In genomic region chr19:3359850-3360493, GRCh38 we compare ENCODE assay signal across 8 cellular contexts. TPM values are rescaled to one million over a fixed set of nuclear protein-coding genes. Genes with fewer than 3 reads are reported as not detected.
DNase-seq lines count a peak whose midpoint lies in the region; ATAC-seq and TF ChIP-seq lines count a peak whose summit lies in the region.

No MANE protein-coding gene starts in this region.

- H3K9me3 Mint-ChIP-seq in activated T-helper 17 cell treated with anti-CD3 and anti-CD28 coated beads, Interleukin-2, amount 50 U/mL, for 72 hours, result no peaks in the 10 kb centered on the region

- H3K4me1 ChIP-seq in HUES48 (ENCODE audit: control insufficient read depth, insufficient read depth, low read length) (no peaks in the 10 kb centered on the region), skeletal muscle satellite cell (ENCODE audit: control insufficient read depth, insufficient read depth, low read length) (peaks cover 21% of the 10 kb centered on the region)

- no peak overlapping the region for H3K9ac ChIP-seq in HUES48 (ENCODE audit: low read depth, low read length)
- H3K9ac ChIP-seq in skeletal muscle satellite cell (ENCODE audit: low read depth, low read length), result peak overlapping the region; percentile 75

- H3K27me3 Mint-ChIP-seq in activated T-helper 17 cell treated with anti-CD3 and anti-CD28 coated beads, Interleukin-2, amount 50 U/mL, for 72 hours, result no peaks in the 10 kb centered on the region

- H3K9me3 ChIP-seq in HUES48 (ENCODE audit: control insufficient read depth, insufficient read depth, low read length) (no peaks in the 10 kb centered on the region), skeletal muscle satellite cell (replicated peaks; ENCODE audit: low read length) (no peaks in the 10 kb centered on the region)

- no peak overlapping the region for H3K27ac ChIP-seq in HUES48 (ENCODE audit: low read depth, low read length)

- H3K36me3 ChIP-seq in HUES48 (ENCODE audit: control insufficient read depth, insufficient read depth, low read length) (no peaks in the 10 kb centered on the region), skeletal muscle satellite cell (ENCODE audit: insufficient read depth, low read length) (no peaks in the 10 kb centered on the region)

- intact Hi-C loops in left ventricle myocardium superior (cut with micrococcal nuclease), result loop anchor here (10.0 kb wide), 1 partner anchor 65 kb away; no protein-coding TSS in a partner anchor

- no peaks in the 10 kb centered on the region for H3K36me3 Mint-ChIP-seq in activated T-helper 17 cell treated with anti-CD3 and anti-CD28 coated beads, Interleukin-2, amount 50 U/mL, for 72 hours (ENCODE audit: low read depth)

- peak overlapping the region; percentile 81 for H3K4me3 Mint-ChIP-seq in activated T-helper 17 cell treated with anti-CD3 and anti-CD28 coated beads, Interleukin-2, amount 50 U/mL, for 72 hours

- peaks cover 11% of the 10 kb centered on the region for H3K4me1 Mint-ChIP-seq in activated T-helper 17 cell treated with anti-CD3 and anti-CD28 coated beads, Interleukin-2, amount 50 U/mL, for 72 hours

- peaks cover 95% of the 10 kb centered on the region for H3K27me3 ChIP-seq in HUES48 (ENCODE audit: control insufficient read depth, insufficient read depth, low read length)
- H3K27me3 ChIP-seq in skeletal muscle satellite cell (ENCODE audit: control insufficient read depth, insufficient read depth, low read length), result no peaks in the 10 kb centered on the region

- peak overlapping the region; percentile 100 for H3K4me2 ChIP-seq in skeletal muscle satellite cell (ENCODE audit: low read length)

- H3K27ac Mint-ChIP-seq in activated T-helper 17 cell treated with anti-CD3 and anti-CD28 coated beads, Interleukin-2, amount 50 U/mL, for 72 hours, result no peak overlapping the region

- DNase-seq in GM12865 (ENCODE audit: low read depth), result peak; percentile 50
- peak; percentile 69 for DNase-seq in left ventricle myocardium superior
- no peak for DNase-seq in AG08395 (ENCODE audit: low spot score)
- no peak for DNase-seq in hippocampal formation (lab: John Stamatoyannopoulos, UW)

- TF ChIP-seq CTCF in GM12865 (IDR thresholded peaks at IDR 0.05; ENCODE audit: insufficient read depth, low read depth, low read length, missing control alignments), result no peak

- H3K4me3 ChIP-seq in GM12865 (ENCODE audit: low read depth, low read length), result peak overlapping the region; percentile 72
- H3K4me3 ChIP-seq in HUES48 (ENCODE audit: low read depth, low read length), result peak overlapping the region; percentile 21; the same call in 1 of the 2 replicates
- H3K4me3 ChIP-seq in skeletal muscle satellite cell (ENCODE audit: low read length), result peak overlapping the region; percentile 79

- ATAC-seq in activated T-helper 17 cell treated with anti-CD3 and anti-CD28 coated beads, Interleukin-2, amount 50 U/mL, for 72 hours (replicated peaks), result peak; percentile 36
- ATAC-seq in left ventricle myocardium superior (no peak), HG03457 (IDR thresholded peaks at IDR 0.05; ENCODE audit: unreplicated experiment) (no peak)

RNA-seq across cellular contexts. Expression of gene NFIC, which starts 6.4 kb away (rescaled TPM):
- 10 to 100 TPM; 16.7 to 18.1 TPM for total RNA-seq in activated T-helper 17 cell treated with anti-CD3 and anti-CD28 coated beads, Interleukin-2, amount 50 U/mL, for 72 hours
- total RNA-seq in left ventricle myocardium superior, result 178 TPM
- 72.1 and 73.3 TPM in 2 replicates for total RNA-seq in skeletal muscle satellite cell (2012; rRNA removed)

Comparison
In these comparisons a context has a peak if more than half of its experiments do, and no peak if none do; other contexts are left out.
1. DNase-seq: peak in GM12865 (single experiment) and left ventricle myocardium superior (single experiment); none in AG08395 (single experiment) and hippocampal formation (0 of 2).
2. H3K4me3 ChIP-seq: peak in every context shown above with its lines; median percentile 79 in skeletal muscle satellite cell; 72 in GM12865; 21 in HUES48.